Comparison of ENCODE assay signal across 12 cellular contexts in the genomic region with DNA sequence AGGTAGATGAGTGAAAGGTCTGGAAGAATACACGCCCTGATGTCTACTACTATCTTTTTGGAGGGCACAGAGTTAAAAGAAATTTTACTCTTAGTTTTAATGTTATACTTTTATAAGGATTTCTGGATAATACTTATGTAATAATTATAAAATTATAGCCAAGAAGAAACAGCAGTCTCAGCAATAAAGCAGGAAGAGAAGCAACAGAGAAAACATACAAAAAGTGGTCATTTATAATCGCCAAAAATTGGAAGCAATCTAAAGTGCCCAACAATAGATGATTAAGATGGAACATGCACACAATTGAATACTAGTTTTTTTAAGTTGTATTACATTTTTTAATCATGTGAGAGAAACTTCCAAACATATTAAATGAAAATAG.
DNase-seq lines count a peak whose midpoint lies in the region; ATAC-seq, FAIRE-seq and TF ChIP-seq lines count a peak whose summit lies in the region.
"Had no signal": no experiment of that assay in that cellular context is flagged by ENCODE, and none has a peak within 500 bp of the region (broad histone marks: within the 10 kb centered on the region; RNA-seq: fewer than 3 reads in every experiment).

No MANE protein-coding gene starts in this region.

- H3K4me1 ChIP-seq in thymus (ENCODE audit: control insufficient read depth, insufficient read depth, low read length) (no peaks in the 10 kb centered on the region), small intestine (ENCODE audit: control insufficient read depth in 2 of 2, insufficient read depth in 1 of 2, low read depth in 1 of 2, low read length in 1 of 2) (no peaks in the 10 kb centered on the region), endodermal cell (ENCODE audit: control insufficient read depth, insufficient read depth, low read length) (peaks cover 24% of the 10 kb centered on the region)

- TF ChIP-seq CTCF in activated B cell treated with CpG ODN at 0.5 μM for 24 hours (IDR thresholded peaks at IDR 0.05) (no peak), endodermal cell (conservative IDR thresholded peaks at IDR 0.05) (no peak)

- FAIRE-seq in small intestine (lab: Jason Lieb, UNC): no peak

- H3K9me3 ChIP-seq in thymus (ENCODE audit: control insufficient read depth) (no peaks in the 10 kb centered on the region), small intestine (ENCODE audit: control insufficient read depth, low read depth) (no peaks in the 10 kb centered on the region), endodermal cell (ENCODE audit: control insufficient read depth, low read length) (no peaks in the 10 kb centered on the region)
- H3K9me3 ChIP-seq: right lobe of liver had no signal

- WGBS in thymus: 93% methylated on average over 2 of the region's 2 CpGs
- WGBS in small intestine, 3 donors: 64 to 82% (median 78%) methylated on average over 2 of the region's 2 CpGs
- 97 to 100% methylated on average over 1 to 2 of the region's 2 CpGs for WGBS in endodermal cell (ENCODE audit: insufficient coverage in 1 of 2, insufficient read length in 1 of 2), 2 experiments

- H3K9me3 Mint-ChIP-seq in activated CD4-positive, alpha-beta memory T cell treated with anti-CD3 and anti-CD28 coated beads, Interleukin-2, amount 10 ng/mL, durations not matched to agents 7 days and 5 days: no peaks in the 10 kb centered on the region
- H3K9me3 Mint-ChIP-seq in activated CD4-positive, alpha-beta memory T cell treated with anti-CD3 and anti-CD28 coated beads for 36 hours: no peaks in the 10 kb centered on the region
- H3K9me3 Mint-ChIP-seq in activated B cell treated with CpG ODN at 0.5 μM for 24 hours (no peaks in the 10 kb centered on the region), memory B cell (no peaks in the 10 kb centered on the region), endodermal cell (no peaks in the 10 kb centered on the region)
- H3K9me3 Mint-ChIP-seq: type B pancreatic cell had no signal

- H3K4me1 Mint-ChIP-seq in activated CD4-positive, alpha-beta memory T cell treated with anti-CD3 and anti-CD28 coated beads, Interleukin-2, amount 10 ng/mL, durations not matched to agents 7 days and 5 days: peaks cover 60% of the 10 kb centered on the region
- peaks cover 34% of the 10 kb centered on the region for H3K4me1 Mint-ChIP-seq in activated CD4-positive, alpha-beta memory T cell treated with anti-CD3 and anti-CD28 coated beads for 36 hours (ENCODE audit: low read depth)
- H3K4me1 Mint-ChIP-seq in activated B cell treated with CpG ODN at 0.5 μM for 24 hours (peaks cover 37% of the 10 kb centered on the region), memory B cell (peaks cover 17% of the 10 kb centered on the region), endodermal cell (peaks cover 32% of the 10 kb centered on the region)

- no peaks in the 10 kb centered on the region for H3K27me3 ChIP-seq in thymus (ENCODE audit: control insufficient read depth, insufficient read depth)
- H3K27me3 ChIP-seq in small intestine (ENCODE audit: control insufficient read depth in 2 of 2, insufficient read depth in 2 of 2, low read length in 2 of 2): no peaks in the 10 kb centered on the region
- H3K27me3 ChIP-seq in endodermal cell (ENCODE audit: control insufficient read depth, insufficient read depth, low read length, poor library complexity, severe bottlenecking): no peaks in the 10 kb centered on the region
- H3K27me3 ChIP-seq: right lobe of liver had no signal

- no peak for DNase-seq in activated CD4-positive, alpha-beta memory T cell treated with anti-CD3 and anti-CD28 coated beads, Interleukin-2, amount 10 ng/mL, durations not matched to agents 7 days and 5 days
- no peak for DNase-seq in activated CD4-positive, alpha-beta memory T cell treated with anti-CD3 and anti-CD28 coated beads for 36 hours
- DNase-seq in activated B cell treated with CpG ODN at 0.5 μM for 24 hours: no peak
- DNase-seq in memory B cell (ENCODE audit: low spot score in 2 of 2): no peak
- DNase-seq in small intestine: no peak
- DNase-seq in endodermal cell: no peak
- no peak for DNase-seq in amniotic stem cell (lab: John Stamatoyannopoulos, UW)
- DNase-seq: activated CD4-positive, alpha-beta T cell treated with anti-CD3 and anti-CD28 coated beads for 36 hours; NCI-H2107; right lobe of liver had no signal

- no peaks in the 10 kb centered on the region for H3K27me3 Mint-ChIP-seq in activated CD4-positive, alpha-beta memory T cell treated with anti-CD3 and anti-CD28 coated beads, Interleukin-2, amount 10 ng/mL, durations not matched to agents 7 days and 5 days
- no peaks in the 10 kb centered on the region for H3K27me3 Mint-ChIP-seq in activated CD4-positive, alpha-beta memory T cell treated with anti-CD3 and anti-CD28 coated beads for 36 hours
- H3K27me3 Mint-ChIP-seq in activated B cell treated with CpG ODN at 0.5 μM for 24 hours (no peaks in the 10 kb centered on the region), memory B cell (no peaks in the 10 kb centered on the region), endodermal cell (ENCODE audit: insufficient read depth) (no peaks in the 10 kb centered on the region)
- H3K27me3 Mint-ChIP-seq: activated CD4-positive, alpha-beta T cell treated with anti-CD3 and anti-CD28 coated beads for 36 hours; type B pancreatic cell had no signal

- ATAC-seq in activated B cell treated with CpG ODN at 0.5 μM for 24 hours (ENCODE audit: low read depth) (no peak), memory B cell (ENCODE audit: low read depth) (no peak)

- H3K27ac Mint-ChIP-seq in activated CD4-positive, alpha-beta memory T cell treated with anti-CD3 and anti-CD28 coated beads, Interleukin-2, amount 10 ng/mL, durations not matched to agents 7 days and 5 days: peak overlapping the region; percentile 8
- no peak overlapping the region for H3K27ac Mint-ChIP-seq in activated CD4-positive, alpha-beta memory T cell treated with anti-CD3 and anti-CD28 coated beads for 36 hours
- H3K27ac Mint-ChIP-seq in activated B cell treated with CpG ODN at 0.5 μM for 24 hours: peak overlapping the region; percentile 86
- peak overlapping the region; percentile 83 for H3K27ac Mint-ChIP-seq in memory B cell
- no peak overlapping the region for H3K27ac Mint-ChIP-seq in endodermal cell
- H3K27ac Mint-ChIP-seq: type B pancreatic cell had no signal

- H3K27ac ChIP-seq in thymus (ENCODE audit: low read depth) (peak overlapping the region; percentile 60), small intestine (ENCODE audit: low read depth in 1 of 2, low read length in 1 of 2) (peak overlapping the region in 1 of 2 donors; percentile 91), endodermal cell (ENCODE audit: low read depth, low read length) (no peak overlapping the region)

- H3K36me3 ChIP-seq in thymus (ENCODE audit: control insufficient read depth, insufficient read depth) (peaks cover 52% of the 10 kb centered on the region), small intestine (ENCODE audit: control insufficient read depth in 2 of 2, insufficient read depth in 2 of 2, low read length in 2 of 2) (peaks cover 0 to 2% of the 10 kb centered on the region in 2 donors), endodermal cell (ENCODE audit: control insufficient read depth, insufficient read depth, low read length) (peaks cover 68% of the 10 kb centered on the region)

- intact Hi-C loops in activated CD4-positive, alpha-beta memory T cell treated with anti-CD3 and anti-CD28 coated beads for 36 hours (cut with micrococcal nuclease): no loop called here
- intact Hi-C loops in activated B cell treated with CpG ODN at 0.5 μM for 24 hours (cut with micrococcal nuclease): loop anchor here (2.0 kb wide), 1 partner anchor 22 kb away; no protein-coding TSS in a partner anchor

- no peak overlapping the region for H3K9ac ChIP-seq in endodermal cell (ENCODE audit: extremely low read depth, low read length, poor library complexity, severe bottlenecking)

- H3K4me3 Mint-ChIP-seq in activated CD4-positive, alpha-beta memory T cell treated with anti-CD3 and anti-CD28 coated beads, Interleukin-2, amount 10 ng/mL, durations not matched to agents 7 days and 5 days: no peak overlapping the region
- no peak overlapping the region for H3K4me3 Mint-ChIP-seq in activated CD4-positive, alpha-beta memory T cell treated with anti-CD3 and anti-CD28 coated beads for 36 hours
- H3K4me3 Mint-ChIP-seq in activated B cell treated with CpG ODN at 0.5 μM for 24 hours: peak overlapping the region; percentile 53
- H3K4me3 Mint-ChIP-seq in memory B cell: peak overlapping the region; percentile 33
- no peak overlapping the region for H3K4me3 Mint-ChIP-seq in endodermal cell
- H3K4me3 Mint-ChIP-seq: activated CD4-positive, alpha-beta T cell treated with anti-CD3 and anti-CD28 coated beads for 36 hours had no signal

- POLR2A ChIA-PET in activated CD4-positive, alpha-beta memory T cell treated with anti-CD3 and anti-CD28 coated beads, Interleukin-2, amount 10 ng/mL, durations not matched to agents 7 days and 5 days (lab: Charles Lee): interaction anchor here (1.1 to 1.8 kb wide), 4 partner anchors 12 to 199 kb away, joined by 3 to 9 read pairs (median 4); no protein-coding TSS in a partner anchor
- POLR2A ChIA-PET in activated CD4-positive, alpha-beta memory T cell treated with anti-CD3 and anti-CD28 coated beads for 36 hours (lab: Charles Lee): interaction anchor here (0.6 to 1.5 kb wide), 3 partner anchors 15 to 42 kb away, joined by 3 to 6 read pairs (median 3); no protein-coding TSS in a partner anchor
- POLR2A ChIA-PET in activated B cell treated with CpG ODN at 0.5 μM for 24 hours (lab: Charles Lee): interaction anchor here (0.6 to 1.9 kb wide), 10 partner anchors 9 to 1041 kb away, joined by 3 to 23 read pairs (median 4); a partner anchor contains a TSS

- H3K4me3 ChIP-seq in thymus (ENCODE audit: low read length): no peak overlapping the region
- H3K4me3 ChIP-seq in small intestine (ENCODE audit: low read depth in 1 of 2, low read length in 2 of 2): no peak overlapping the region
- H3K4me3 ChIP-seq in endodermal cell (ENCODE audit: low read length): no peak overlapping the region
- H3K4me3 ChIP-seq: right lobe of liver had no signal

- peaks cover 61% of the 10 kb centered on the region for H3K36me3 Mint-ChIP-seq in activated CD4-positive, alpha-beta memory T cell treated with anti-CD3 and anti-CD28 coated beads, Interleukin-2, amount 10 ng/mL, durations not matched to agents 7 days and 5 days (ENCODE audit: low read depth)
- H3K36me3 Mint-ChIP-seq in activated CD4-positive, alpha-beta memory T cell treated with anti-CD3 and anti-CD28 coated beads for 36 hours: peaks cover 24% of the 10 kb centered on the region
- peaks cover 40% of the 10 kb centered on the region for H3K36me3 Mint-ChIP-seq in activated B cell treated with CpG ODN at 0.5 μM for 24 hours (ENCODE audit: low read depth)
- peaks cover 10% of the 10 kb centered on the region for H3K36me3 Mint-ChIP-seq in memory B cell
- H3K36me3 Mint-ChIP-seq in endodermal cell (ENCODE audit: low read depth): peaks cover 41% of the 10 kb centered on the region

- CTCF ChIA-PET in activated CD4-positive, alpha-beta memory T cell treated with anti-CD3 and anti-CD28 coated beads, Interleukin-2, amount 10 ng/mL, durations not matched to agents 7 days and 5 days (lab: Charles Lee): interaction anchor here (1.2 to 1.8 kb wide), 3 partner anchors 175 to 181 kb away, joined by 3 to 7 read pairs (median 6); no protein-coding TSS in a partner anchor
- CTCF ChIA-PET in activated CD4-positive, alpha-beta memory T cell treated with anti-CD3 and anti-CD28 coated beads for 36 hours (lab: Charles Lee): interaction anchor here (0.6 to 1.8 kb wide), 3 partner anchors 98 to 185 kb away, joined by 5 to 13 read pairs (median 9); a partner anchor contains a TSS
- CTCF ChIA-PET in activated B cell treated with CpG ODN at 0.5 μM for 24 hours (lab: Charles Lee): interaction anchor here (1.0 to 2.5 kb wide), 4 partner anchors 144 to 185 kb away, joined by 3 to 24 read pairs (median 11); a partner anchor contains a TSS

Comparison
In these comparisons a context has a peak if more than half of its experiments do, and no peak if none do; other contexts are left out.
1. H3K27ac Mint-ChIP-seq: peak in activated CD4-positive, alpha-beta memory T cell treated with anti-CD3 and anti-CD28 coated beads, Interleukin-2, amount 10 ng/mL, durations not matched to agents 7 days and 5 days (single experiment), activated B cell treated with CpG ODN at 0.5 μM for 24 hours (single experiment) and memory B cell (single experiment); none in activated CD4-positive, alpha-beta memory T cell treated with anti-CD3 and anti-CD28 coated beads for 36 hours (single experiment) and endodermal cell (single experiment).
2. H3K4me3 Mint-ChIP-seq: peak in activated B cell treated with CpG ODN at 0.5 μM for 24 hours (single experiment) and memory B cell (single experiment); none in activated CD4-positive, alpha-beta memory T cell treated with anti-CD3 and anti-CD28 coated beads, Interleukin-2, amount 10 ng/mL, durations not matched to agents 7 days and 5 days (single experiment), activated CD4-positive, alpha-beta memory T cell treated with anti-CD3 and anti-CD28 coated beads for 36 hours (single experiment) and endodermal cell (single experiment).